In the genomic region with DNA sequence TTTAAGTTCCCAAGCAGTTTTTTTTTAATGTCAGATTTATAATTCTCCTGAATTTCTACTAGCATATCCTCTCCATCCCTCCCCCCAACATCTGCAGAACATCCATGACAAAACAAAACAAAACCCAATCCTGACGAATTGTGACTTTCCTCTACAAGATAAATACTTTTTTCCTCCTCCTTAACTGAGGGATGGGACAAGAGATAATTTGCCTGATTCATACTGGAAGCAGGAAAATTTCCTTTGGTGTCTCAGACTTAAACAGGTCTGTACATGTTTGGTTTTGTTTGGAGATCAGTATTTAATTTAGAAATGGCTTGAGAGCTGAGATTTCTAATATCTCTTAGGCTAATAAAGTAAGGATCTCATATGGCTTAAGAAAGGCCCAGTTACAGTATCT, we compare ENCODE assay signal across 14 cellular contexts. TPM values are rescaled to one million over a fixed set of nuclear protein-coding genes. Genes with fewer than 3 reads are reported as not detected.
A peak's percentile ranks its signal among the peaks of the same experiment; 100 is the strongest.
DNase-seq lines count a peak whose midpoint lies in the region; ATAC-seq, FAIRE-seq and TF ChIP-seq lines count a peak whose summit lies in the region.
"Had no signal": no experiment of that assay in that cellular context is flagged by ENCODE, and none has a peak within 500 bp of the region (broad histone marks: within the 10 kb centered on the region; RNA-seq: fewer than 3 reads in every experiment).

No MANE protein-coding gene starts in this region.

- H3K36me3 ChIP-seq in K562 (ENCODE audit: control insufficient read depth, insufficient read depth, low read length) = peaks cover 27% of the 10 kb centered on the region
- no peaks in the 10 kb centered on the region for H3K36me3 ChIP-seq in gastroesophageal sphincter
- no peaks in the 10 kb centered on the region for H3K36me3 ChIP-seq in psoas muscle (ENCODE audit: insufficient read depth in 1 of 2, low read depth in 1 of 2)
- H3K36me3 ChIP-seq: BLaER1, neutrophil had no signal

- POLR2A ChIA-PET in K562 (lab: Yijun Ruan, JAX) = interaction anchor here (0.6 to 1.8 kb wide), 5 partner anchors 8 to 242 kb away, joined by 3 to 5 read pairs (median 4); a partner anchor contains a TSS

- H3K4me2 ChIP-seq in K562 (ENCODE audit: insufficient read depth, low read length) = peak overlapping the region; percentile 85
- H3K4me2 ChIP-seq: BLaER1 had no signal

- H3K4me3 ChIP-seq in K562 (peak overlapping the region; percentile 65), gastroesophageal sphincter (peak overlapping the region; percentile 65), psoas muscle (peak overlapping the region; percentile 66)
- H3K4me3 ChIP-seq: BLaER1, SK-N-MC had no signal

- H3K9me3 ChIP-seq in K562 (replicated peaks; ENCODE audit: control insufficient read depth, insufficient read depth, low read depth, low read length) = no peaks in the 10 kb centered on the region
- no peaks in the 10 kb centered on the region for H3K9me3 ChIP-seq in gastroesophageal sphincter
- no peaks in the 10 kb centered on the region for H3K9me3 ChIP-seq in psoas muscle
- H3K9me3 ChIP-seq: BLaER1, neutrophil had no signal

- intact Hi-C loops in K562 (cut with micrococcal nuclease) (no loop called here), psoas muscle (cut with DNase I) (loop anchor here in 1 of 2 donors (10.0 kb wide), 1 partner anchor 150 kb away; no protein-coding TSS in a partner anchor)

- H3K27ac ChIP-seq in K562 (ENCODE audit: extremely low read depth, low read depth, low read length) (peak overlapping the region; percentile 95), gastroesophageal sphincter (peak overlapping the region; percentile 78 to 92 (median 90)), psoas muscle (no peak overlapping the region)
- H3K27ac ChIP-seq: BLaER1, neutrophil, SK-N-MC had no signal

- DNase-seq in EH (ENCODE audit: low read depth) (peak; percentile 19), K562 (ENCODE audit: extremely low read depth in 1 of 4, low spot score in 3 of 4) (no peak), psoas muscle (no peak), COLO668 (lab: John Stamatoyannopoulos, UW; ENCODE audit: unreplicated experiment) (no peak), NCI-H2029 (lab: John Stamatoyannopoulos, UW) (no peak), GM13977 (ENCODE audit: low spot score) (no peak), NCI-H2227 treated with DMSO at 0.1 percent for 48 hours (lab: John Stamatoyannopoulos, UW) (no peak)
- DNase-seq: activated CD4-positive, alpha-beta T cell treated with anti-CD3 and anti-CD28 coated beads for 48 hours; NCI-H1105 treated with DMSO at 0.1 percent for 48 hours; NCI-H748 treated with DMSO at 0.1 percent for 48 hours had no signal

- no peaks in the 10 kb centered on the region for H4K20me1 ChIP-seq in K562 (replicated peaks; ENCODE audit: control insufficient read depth, insufficient read depth, low read length)
- H4K20me1 ChIP-seq: BLaER1 had no signal

- no peak for FAIRE-seq in K562 (lab: Jason Lieb, UNC)

- peaks cover 100% of the 10 kb centered on the region for H3K79me2 ChIP-seq in K562 (ENCODE audit: control insufficient read depth, insufficient read depth, low read length)

- no peak for ATAC-seq in K562
- no peak for ATAC-seq in gastroesophageal sphincter
- ATAC-seq in psoas muscle = no peak

- H3K9me1 ChIP-seq in K562 (ENCODE audit: control insufficient read depth, insufficient read depth, low read length) = no peaks in the 10 kb centered on the region

- H3K4me1 ChIP-seq in K562 (replicated peaks in 1 of 2; ENCODE audit: control insufficient read depth in 2 of 2, insufficient read depth in 2 of 2, low read length in 2 of 2) (peaks cover 6 to 27% of the 10 kb centered on the region in 2 experiments; a peak in 4 of 5 replicates), gastroesophageal sphincter (peaks cover 5 to 75% (median 14%) of the 10 kb centered on the region in 3 donors), psoas muscle (peaks cover 8% of the 10 kb centered on the region)

- BruUV-seq in K562 (replicated peaks; lab: Mats Ljungman, UMichigan) = no TSS peak

- TF ChIP-seq RAD21 in K562 (CRISPR knock-in tag; conservative IDR thresholded peaks at IDR 0.05 in 1 of 2, IDR thresholded peaks at IDR 0.05 in 1 of 2) = no peak

- peak overlapping the region; percentile 75 to 93; a peak in 3 of 4 replicates for H3K9ac ChIP-seq in K562 (ENCODE audit: insufficient read depth in 1 of 2, low read depth in 2 of 2, low read length in 2 of 2)
- H3K9ac ChIP-seq: BLaER1 had no signal

- CTCF ChIA-PET in K562 (lab: Yijun Ruan, JAX; ENCODE audit: low intra/inter-chr PET ratio) = no interaction called here

- in situ Hi-C loops in K562 (cut with MboI) = loop anchor here (10.0 kb wide), 1 partner anchor 810 kb away; no protein-coding TSS in a partner anchor
- in situ Hi-C loops in GM13977 (cut with MboI; ENCODE audit: low pct_unique_long_range_greater_than_20kb, low sequenced_read_pairs, unreplicated experiment) = no loop called here

- TF ChIP-seq POLR2A in K562 (conservative IDR thresholded peaks at IDR 0.05) = no peak
- no peak for TF ChIP-seq POLR2A in gastroesophageal sphincter (IDR thresholded peaks at IDR 0.05)

- H3K27me3 ChIP-seq in K562 (ENCODE audit: control insufficient read depth in 2 of 2, insufficient read depth in 2 of 2, low read length in 2 of 2) (no peaks in the 10 kb centered on the region), gastroesophageal sphincter (no peaks in the 10 kb centered on the region), psoas muscle (ENCODE audit: insufficient read depth in 3 of 3, low read length in 2 of 3) (no peaks in the 10 kb centered on the region)
- H3K27me3 ChIP-seq: BLaER1 had no signal

- TF ChIP-seq EP300 in K562 (IDR thresholded peaks at IDR 0.05; ENCODE audit: low read length) = no peak
- no peak for TF ChIP-seq EP300 in gastroesophageal sphincter (IDR thresholded peaks at IDR 0.05)

- no peak overlapping the region for H2AFZ ChIP-seq in K562 (ENCODE audit: low read depth, low read length)

- TF ChIP-seq CTCF in K562 (IDR thresholded peaks at IDR 0.05 in 2 of 3, conservative IDR thresholded peaks at IDR 0.05 in 1 of 3; ENCODE audit: insufficient read depth in 2 of 3, low read depth in 1 of 3, low read length in 3 of 3) (no peak), gastroesophageal sphincter (IDR thresholded peaks at IDR 0.05) (no peak), psoas muscle (IDR thresholded peaks at IDR 0.05) (no peak), GM13977 (IDR thresholded peaks at IDR 0.05; ENCODE audit: extremely low read depth, insufficient read depth, missing control alignments) (no peak)

- 0% methylated on average over 1 of the region's 1 CpG for WGBS in K562 (ENCODE audit: insufficient coverage, low coverage, missing lambda C conversion rate)
- WGBS in gastroesophageal sphincter (ENCODE audit: low coverage in 1 of 2), 2 donors = 0 to 11% methylated on average over 1 of the region's 1 CpG
- 16 to 50% (median 18%) methylated on average over 1 of the region's 1 CpG for WGBS in psoas muscle, 3 donors

TF ChIP-seq in K562, 482 proteins besides CTCF, POLR2A, EP300 and RAD21 (continues in another document):
- no peak for TF ChIP-seq EWSR1 (IDR thresholded peaks at IDR 0.05; ENCODE audit: borderline replicate concordance, low read depth, partially characterized antibody)
- TF ChIP-seq, protein P1, sequence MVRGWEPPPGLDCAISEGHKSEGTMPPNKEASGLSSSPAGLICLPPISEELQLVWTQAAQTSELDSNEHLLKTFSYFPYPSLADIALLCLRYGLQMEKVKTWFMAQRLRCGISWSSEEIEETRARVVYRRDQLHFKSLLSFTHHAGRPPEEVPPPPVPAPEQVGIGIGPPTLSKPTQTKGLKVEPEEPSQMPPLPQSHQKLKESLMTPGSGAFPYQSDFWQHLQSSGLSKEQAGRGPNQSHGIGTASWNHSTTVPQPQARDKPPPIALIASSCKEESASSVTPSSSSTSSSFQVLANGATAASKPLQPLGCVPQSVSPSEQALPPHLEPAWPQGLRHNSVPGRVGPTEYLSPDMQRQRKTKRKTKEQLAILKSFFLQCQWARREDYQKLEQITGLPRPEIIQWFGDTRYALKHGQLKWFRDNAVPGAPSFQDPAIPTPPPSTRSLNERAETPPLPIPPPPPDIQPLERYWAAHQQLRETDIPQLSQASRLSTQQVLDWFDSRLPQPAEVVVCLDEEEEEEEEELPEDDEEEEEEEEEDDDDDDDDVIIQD (CRISPR knock-in tag; IDR thresholded peaks at IDR 0.05) = no peak
- no peak for TF ChIP-seq FUS (optimal IDR thresholded peaks at IDR 0.05; ENCODE audit: low read depth, low read length)
- TF ChIP-seq U2AF2 (optimal IDR thresholded peaks at IDR 0.05; ENCODE audit: low read depth, low read length) = no peak
- TF ChIP-seq ZNF778 (CRISPR knock-in tag; IDR thresholded peaks at IDR 0.05) = no peak

RNA-seq across cellular contexts. Expression of a gene that starts 2.2 kb away (rescaled TPM):
- total RNA-seq in K562 (2011; cell fraction: chromatin; rRNA removed; ENCODE audit: low replicate concordance) = 11.7 and 16.8 TPM in 2 replicates
- total RNA-seq in K562 (2011; cell fraction: nucleolus; rRNA removed) = 12.2 and 13.9 TPM in 2 replicates
- 12.6 and 12.7 TPM in 2 replicates for total RNA-seq in K562 (2011; cell fraction: nucleoplasm; rRNA removed)
- total RNA-seq in K562 (2014; rRNA removed) (65.1 and 71.8 TPM in 2 replicates), K562 (2014; rRNA removed; fragmentation: Illumina TruSeq; extraction: Trizol) (81.0 and 86.4 TPM in 2 replicates), K562 (2015; rRNA removed; fragmentation: Illumina TruSeq; extraction: Trizol) (87.7 and 92.4 TPM in 2 replicates), K562 (2021) (70.5 and 74.6 TPM in 2 replicates), gastroesophageal sphincter (100 to 1,000 TPM in 3 of 4 donors, 10 to 100 TPM in 1; 72.8 to 192 (median 129) TPM), psoas muscle (10 to 100 TPM; 16.8 to 38.7 (median 23.9) TPM)
- polyA plus RNA-seq in K562 (2011; rRNA removed) (29.3 and 43.5 TPM in 2 replicates), K562 (2014; fragmentation: Illumina TruSeq; extraction: Trizol) (66.6 and 73.8 TPM in 2 replicates), K562 (2014; fragmentation: Nextera tagmentation; extraction: Ambion mirVana) (10 to 100 TPM; 20.6 to 31.5 TPM), K562 (2014; rRNA removed) (63.4 and 69.0 TPM in 2 replicates), psoas muscle (10 to 100 TPM; 15.9 to 25.6 (median 25.5) TPM)
- 22.5 and 40.5 TPM in 2 replicates for polyA plus RNA-seq in K562 (2011; cell fraction: cytosol; rRNA removed)
- polyA plus RNA-seq in K562 (2011; cell fraction: nucleus; rRNA removed) = 14.2 and 19.0 TPM in 2 replicates
- 44.5 and 64.1 TPM in 2 replicates for polyA plus RNA-seq in K562 (2012)
- 31.3 and 39.1 TPM in 2 replicates for polyA minus RNA-seq in K562 (2011; rRNA and poly(A)+ RNA removed)
- 23.3 and 34.4 TPM in 2 replicates for polyA minus RNA-seq in K562 (2011; cell fraction: cytosol; rRNA and poly(A)+ RNA removed)
- polyA minus RNA-seq in K562 (2011; cell fraction: nucleus; rRNA and poly(A)+ RNA removed) = 26.5 and 38.9 TPM in 2 replicates
